19 cellular contexts compared by ENCODE assay signal in genomic region chr5:147827017-147827416, GRCh38. TPM values are rescaled to one million over a fixed set of nuclear protein-coding genes. Genes with fewer than 3 reads are reported as not detected.
"Had no signal": no experiment of that assay in that cellular context is flagged by ENCODE, and none has a peak within 500 bp of the region (broad histone marks: within the 10 kb centered on the region; RNA-seq: fewer than 3 reads in every experiment).

No MANE protein-coding gene starts in this region.

RNA-seq across cellular contexts. Expression of gene SPINK1, which starts 4.5 kb away (rescaled TPM):
- total RNA-seq: cerebellum, dermis blood vessel endothelial cell, dorsolateral prefrontal cortex, endodermal cell, esophagus mucosa, esophagus squamous epithelium, gastrocnemius medialis, glomerular endothelial cell, mammary epithelial cell, myocyte had no signal
- polyA plus RNA-seq: immature natural killer cell, mammary epithelial cell had no signal

RNA-seq across cellular contexts. Expression of gene JAKMIP2, which starts 44.5 kb away (rescaled TPM):
- total RNA-seq: dermis blood vessel endothelial cell, myocyte had no signal

RNA-seq across cellular contexts. Expression of gene SCGB3A2, which starts 51.5 kb away (rescaled TPM):
- total RNA-seq: cerebellum, dermis blood vessel endothelial cell, esophagus mucosa, esophagus squamous epithelium, gastrocnemius medialis, glomerular endothelial cell, heart right ventricle, kidney, left colon, left lobe of liver, left ventricle myocardium inferior, liver, mammary epithelial cell, mononuclear cell, mucosa of gallbladder, myocyte had no signal
- polyA plus RNA-seq: immature natural killer cell, liver, mammary epithelial cell had no signal
